Comparison of ENCODE assay signal across 7 cellular contexts in the genomic region with DNA sequence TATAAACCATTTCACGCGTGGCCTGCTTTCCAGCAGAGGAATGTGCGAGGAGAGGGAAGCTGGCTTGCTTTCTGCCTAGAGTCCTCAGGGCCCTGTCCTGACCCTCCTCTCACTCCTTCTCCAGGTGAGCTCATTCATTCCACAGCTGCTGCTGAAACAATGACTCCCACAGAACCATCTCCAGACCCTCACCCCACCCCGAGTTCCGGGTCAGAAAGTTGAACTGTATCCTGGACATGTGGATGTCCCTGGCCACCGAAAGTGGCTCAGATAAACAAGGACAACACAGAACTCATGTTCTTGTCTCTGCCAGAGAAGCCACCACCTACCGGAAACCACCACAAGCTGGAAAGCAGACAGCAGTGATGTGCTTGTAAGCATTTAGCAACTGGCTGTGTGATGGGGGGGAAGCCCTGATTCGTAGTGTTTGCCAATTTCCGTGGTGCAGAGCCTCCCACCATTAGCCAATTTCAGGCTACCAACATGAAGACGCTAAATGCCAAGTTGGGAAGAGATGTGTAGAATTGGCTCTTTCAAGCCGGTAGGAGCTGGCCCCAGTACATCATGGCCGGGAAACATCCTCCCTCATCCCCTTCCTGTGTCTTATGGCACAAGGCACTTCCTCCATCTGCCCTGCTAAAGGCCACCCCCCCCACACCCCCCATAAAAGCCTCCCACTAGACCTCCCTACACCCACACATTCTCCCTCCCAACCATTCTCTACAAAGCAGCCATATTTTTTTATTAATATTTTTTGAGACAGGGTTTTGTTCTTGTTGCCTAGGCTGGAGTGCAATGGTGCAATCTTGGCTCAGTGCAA. TPM values are rescaled to one million over a fixed set of nuclear protein-coding genes. Genes with fewer than 3 reads are reported as not detected.
DNase-seq lines count a peak whose midpoint lies in the region; ATAC-seq, FAIRE-seq and TF ChIP-seq lines count a peak whose summit lies in the region.
"Had no signal": no experiment of that assay in that cellular context is flagged by ENCODE, and none has a peak within 500 bp of the region (broad histone marks: within the 10 kb centered on the region; RNA-seq: fewer than 3 reads in every experiment).

No MANE protein-coding gene starts in this region.

- intact Hi-C loops in activated naive CD4-positive, alpha-beta T cell treated with anti-CD3 and anti-CD28 coated beads for 36 hours (cut with micrococcal nuclease) = no loop called here
- intact Hi-C loops in pancreas (cut with DNase I) = no loop called here

- DNase-seq in NCI-H1694 treated with DMSO at 0.1 percent for 48 hours (lab: John Stamatoyannopoulos, UW) = peak; percentile 23
- no peak for DNase-seq in NCI-H1694 (lab: John Stamatoyannopoulos, UW)
- DNase-seq in activated naive CD4-positive, alpha-beta T cell treated with anti-CD3 and anti-CD28 coated beads for 36 hours = peak; percentile 79
- no peak for DNase-seq in pancreas
- DNase-seq in HAP-1 (ENCODE audit: low spot score in 2 of 2) = no peak
- DNase-seq in COLO829 (ENCODE audit: low spot score) = no peak

- H3K4me3 Mint-ChIP-seq in activated naive CD4-positive, alpha-beta T cell treated with anti-CD3 and anti-CD28 coated beads for 36 hours = peak overlapping the region; percentile 45

- H3K27me3 Mint-ChIP-seq in activated naive CD4-positive, alpha-beta T cell treated with anti-CD3 and anti-CD28 coated beads for 36 hours (ENCODE audit: low read depth) = no peaks in the 10 kb centered on the region

- CTCF ChIA-PET in activated naive CD4-positive, alpha-beta T cell treated with anti-CD3 and anti-CD28 coated beads for 36 hours (lab: Charles Lee) = interaction anchor here (1.0 to 2.0 kb wide), 4 partner anchors 10 to 148 kb away, joined by 3 to 8 read pairs (median 6); no protein-coding TSS in a partner anchor

- peaks cover 31% of the 10 kb centered on the region for H3K4me1 Mint-ChIP-seq in activated naive CD4-positive, alpha-beta T cell treated with anti-CD3 and anti-CD28 coated beads for 36 hours (ENCODE audit: low read depth)

- no peak for FAIRE-seq in pancreas (lab: Jason Lieb, UNC)

- H3K9me3 Mint-ChIP-seq in activated naive CD4-positive, alpha-beta T cell treated with anti-CD3 and anti-CD28 coated beads for 36 hours = peaks cover 1% of the 10 kb centered on the region

- H3K27me3 ChIP-seq in pancreas (no peaks in the 10 kb centered on the region), HAP-1 (ENCODE audit: low read depth) (no peaks in the 10 kb centered on the region)

- peak overlapping the region in 3 of 4 donors; percentile 63 to 70 (median 66) for H3K27ac ChIP-seq in pancreas

- H3K4me1 ChIP-seq in pancreas = peaks cover 0 to 17% (median 14%) of the 10 kb centered on the region in 3 donors
- H3K4me1 ChIP-seq in HAP-1 = peaks cover 9% of the 10 kb centered on the region

- WGBS in pancreas, 2 donors = 75 to 76% methylated on average over 12 of the region's 12 CpGs

- peak in 3 of 4 donors; percentile 2 to 13 (median 5) for ATAC-seq in pancreas

- peak overlapping the region; percentile 88 for H3K27ac Mint-ChIP-seq in activated naive CD4-positive, alpha-beta T cell treated with anti-CD3 and anti-CD28 coated beads for 36 hours

- H3K36me3 Mint-ChIP-seq in activated naive CD4-positive, alpha-beta T cell treated with anti-CD3 and anti-CD28 coated beads for 36 hours (ENCODE audit: low read depth) = peaks cover 2% of the 10 kb centered on the region

- TF ChIP-seq CTCF in pancreas (IDR thresholded peaks at IDR 0.05) = no peak

- H3K9me3 ChIP-seq in pancreas (no peaks in the 10 kb centered on the region), HAP-1 (no peaks in the 10 kb centered on the region; the same call in 1 of the 2 replicates)

- in situ Hi-C loops in HAP-1 (cut with MboI; ENCODE audit: low sequenced_read_pairs) = no loop called here

- H3K36me3 ChIP-seq in pancreas (no peaks in the 10 kb centered on the region), HAP-1 (replicated peaks) (no peaks in the 10 kb centered on the region)

- no peak overlapping the region for H3K4me3 ChIP-seq in pancreas
- no peak overlapping the region for H3K4me3 ChIP-seq in HAP-1

RNA-seq across cellular contexts. Expression of gene SYCE2, which starts 5.0 kb away (rescaled TPM):
- 1 to 10 TPM; 3.4 to 5.4 TPM for total RNA-seq in activated naive CD4-positive, alpha-beta T cell treated with anti-CD3 and anti-CD28 coated beads for 36 hours
- not detected for total RNA-seq in pancreas
- under 1 TPM in 1 of 2 donors, not detected in 1; 0.19 TPM for polyA plus RNA-seq in pancreas
- polyA plus RNA-seq: AG04450 had no signal

RNA-seq across cellular contexts. Expression of gene FARSA, which starts 19.4 kb away (rescaled TPM):
- total RNA-seq in activated naive CD4-positive, alpha-beta T cell treated with anti-CD3 and anti-CD28 coated beads for 36 hours = 10 to 100 TPM; 77.9 to 82.8 TPM
- total RNA-seq in pancreas = 10 to 100 TPM; 19.4 to 46.0 (median 29.0) TPM
- 10 to 100 TPM; 30.4 to 31.0 TPM for polyA plus RNA-seq in pancreas

RNA-seq across cellular contexts. Expression of gene GCDH, which starts 23.1 kb away (rescaled TPM):
- total RNA-seq in activated naive CD4-positive, alpha-beta T cell treated with anti-CD3 and anti-CD28 coated beads for 36 hours = 10 to 100 TPM; 36.3 to 38.3 TPM
- total RNA-seq in pancreas = 10 to 100 TPM in 3 of 6 donors, 1 to 10 TPM in 3; 6.3 to 17.2 (median 11.7) TPM
- 10 to 100 TPM; 19.2 to 27.1 TPM for polyA plus RNA-seq in pancreas

RNA-seq across cellular contexts. Expression of gene CALR, which starts 24.3 kb away (rescaled TPM):
- total RNA-seq in activated naive CD4-positive, alpha-beta T cell treated with anti-CD3 and anti-CD28 coated beads for 36 hours = 100 to 1,000 TPM; 407 to 431 TPM
- 100 to 1,000 TPM; 279 to 681 (median 373) TPM for total RNA-seq in pancreas
- 100 to 1,000 TPM; 132 to 263 TPM for polyA plus RNA-seq in pancreas

RNA-seq across cellular contexts. Expression of gene KLF1, which starts 27.1 kb away (rescaled TPM):
- total RNA-seq in activated naive CD4-positive, alpha-beta T cell treated with anti-CD3 and anti-CD28 coated beads for 36 hours = under 1 TPM; 0.17 to 0.21 TPM
- total RNA-seq in pancreas = under 1 TPM in 2 of 6 donors, not detected in 4; 0.12 to 0.22 TPM
- polyA plus RNA-seq in pancreas = not detected
- polyA plus RNA-seq: AG04450 had no signal

Comparison
In these comparisons a context has a peak if more than half of its experiments do, and no peak if none do; other contexts are left out.
1. DNase-seq: peak in NCI-H1694 treated with DMSO at 0.1 percent for 48 hours (single experiment) and activated naive CD4-positive, alpha-beta T cell treated with anti-CD3 and anti-CD28 coated beads for 36 hours (single experiment); none in NCI-H1694 (single experiment), pancreas (0 of 6), HAP-1 (0 of 2) and COLO829 (single experiment).
2. RNA of gene SYCE2, which starts 5.0 kb away (total RNA-seq): 3.4 to 5.4 TPM in activated naive CD4-positive, alpha-beta T cell treated with anti-CD3 and anti-CD28 coated beads for 36 hours; not detected in pancreas; every median in the first group is over 4 times any median in the second.